In genomic region chr9:36218011-36218410, GRCh38 we compare ENCODE assay signal across 16 cellular contexts. TPM values are rescaled to one million over a fixed set of nuclear protein-coding genes. Genes with fewer than 3 reads are reported as not detected.
DNase-seq lines count a peak whose midpoint lies in the region; ATAC-seq and TF ChIP-seq lines count a peak whose summit lies in the region.
"Had no signal": no experiment of that assay in that cellular context is flagged by ENCODE, and none has a peak within 500 bp of the region (broad histone marks: within the 10 kb centered on the region; RNA-seq: fewer than 3 reads in every experiment).

No MANE protein-coding gene starts in this region.

- peak overlapping the region; percentile 87 for H3K27ac Mint-ChIP-seq in activated T-cell treated with anti-CD3 and anti-CD28 coated beads, Interleukin-2, amount 50 U/mL, for 24 hours
- H3K27ac Mint-ChIP-seq in activated naive CD8-positive, alpha-beta T cell treated with anti-CD3 and anti-CD28 coated beads, Interleukin-2, amount 50 U/mL, for 24 hours, result peak overlapping the region; percentile 79
- no peak overlapping the region for H3K27ac Mint-ChIP-seq in osteocyte (ENCODE audit: unreplicated experiment)
- H3K27ac Mint-ChIP-seq: type B pancreatic cell had no signal

- no peaks in the 10 kb centered on the region for H3K27me3 ChIP-seq in H7 (ENCODE audit: control insufficient read depth, insufficient read depth, low read length)
- H3K27me3 ChIP-seq: brain microvascular endothelial cell had no signal

- H3K4me3 ChIP-seq in H7 (ENCODE audit: insufficient read depth, low read depth, low read length), result no peak overlapping the region

- H3K9me3 Mint-ChIP-seq in activated T-cell treated with anti-CD3 and anti-CD28 coated beads, Interleukin-2, amount 50 U/mL, for 24 hours, result peaks cover 7% of the 10 kb centered on the region
- no peaks in the 10 kb centered on the region for H3K9me3 Mint-ChIP-seq in activated naive CD8-positive, alpha-beta T cell treated with anti-CD3 and anti-CD28 coated beads, Interleukin-2, amount 50 U/mL, for 24 hours
- H3K9me3 Mint-ChIP-seq in osteocyte (ENCODE audit: unreplicated experiment), result no peaks in the 10 kb centered on the region
- H3K9me3 Mint-ChIP-seq: type B pancreatic cell had no signal

- H3K27me3 Mint-ChIP-seq in activated T-cell treated with anti-CD3 and anti-CD28 coated beads, Interleukin-2, amount 50 U/mL, for 24 hours, result no peaks in the 10 kb centered on the region
- no peaks in the 10 kb centered on the region for H3K27me3 Mint-ChIP-seq in activated naive CD8-positive, alpha-beta T cell treated with anti-CD3 and anti-CD28 coated beads, Interleukin-2, amount 50 U/mL, for 24 hours
- H3K27me3 Mint-ChIP-seq in osteocyte (ENCODE audit: unreplicated experiment), result no peaks in the 10 kb centered on the region
- H3K27me3 Mint-ChIP-seq: type B pancreatic cell had no signal

- DNase-seq in activated T-cell treated with anti-CD3 and anti-CD28 coated beads, Interleukin-2, amount 50 U/mL, for 24 hours, result no peak
- DNase-seq in activated T-cell treated with anti-CD3 and anti-CD28 coated beads for 4 hours, result no peak
- DNase-seq in NCI-H2171 treated with DMSO at 0.1 percent for 48 hours (lab: John Stamatoyannopoulos, UW), result peak; percentile 83
- DNase-seq in activated naive CD8-positive, alpha-beta T cell treated with anti-CD3 and anti-CD28 coated beads, Interleukin-2, amount 50 U/mL, for 24 hours, result no peak
- peak; percentile 40 for DNase-seq in osteocyte (ENCODE audit: extremely low spot score, unreplicated experiment)
- DNase-seq in superior temporal gyrus (ENCODE audit: extremely low spot score), result no peak
- no peak for DNase-seq in H7
- no peak for DNase-seq in hippocampal formation (lab: John Stamatoyannopoulos, UW)
- DNase-seq: activated CD4-positive, alpha-beta T cell treated with anti-CD3 and anti-CD28 coated beads for 1 hour; activated effector memory CD4-positive, alpha-beta T cell treated with Interleukin-2 at 50 U/mL for 16 hours; brain microvascular endothelial cell; effector memory CD4-positive, alpha-beta T cell; NCI-H774; RPMI8226 had no signal

- peaks cover 97% of the 10 kb centered on the region for H3K36me3 Mint-ChIP-seq in activated T-cell treated with anti-CD3 and anti-CD28 coated beads, Interleukin-2, amount 50 U/mL, for 24 hours (ENCODE audit: low read depth)
- peaks cover 49% of the 10 kb centered on the region for H3K36me3 Mint-ChIP-seq in activated naive CD8-positive, alpha-beta T cell treated with anti-CD3 and anti-CD28 coated beads, Interleukin-2, amount 50 U/mL, for 24 hours (ENCODE audit: low read depth)
- H3K36me3 Mint-ChIP-seq in osteocyte (ENCODE audit: unreplicated experiment), result peaks cover 44% of the 10 kb centered on the region

- no peak for ATAC-seq in activated naive CD8-positive, alpha-beta T cell treated with anti-CD3 and anti-CD28 coated beads, Interleukin-2, amount 50 U/mL, for 24 hours
- ATAC-seq: left lobe of liver had no signal

- no peak for TF ChIP-seq CTCF in osteocyte (IDR thresholded peaks at IDR 0.05)

- no peak overlapping the region for H3K4me3 Mint-ChIP-seq in activated T-cell treated with anti-CD3 and anti-CD28 coated beads, Interleukin-2, amount 50 U/mL, for 24 hours
- no peak overlapping the region for H3K4me3 Mint-ChIP-seq in activated naive CD8-positive, alpha-beta T cell treated with anti-CD3 and anti-CD28 coated beads, Interleukin-2, amount 50 U/mL, for 24 hours
- H3K4me3 Mint-ChIP-seq in osteocyte (ENCODE audit: unreplicated experiment), result no peak overlapping the region
- H3K4me3 Mint-ChIP-seq: type B pancreatic cell had no signal

- H3K4me1 Mint-ChIP-seq in activated T-cell treated with anti-CD3 and anti-CD28 coated beads, Interleukin-2, amount 50 U/mL, for 24 hours (ENCODE audit: low read depth), result peaks cover 47% of the 10 kb centered on the region
- H3K4me1 Mint-ChIP-seq in activated naive CD8-positive, alpha-beta T cell treated with anti-CD3 and anti-CD28 coated beads, Interleukin-2, amount 50 U/mL, for 24 hours, result peaks cover 35% of the 10 kb centered on the region
- H3K4me1 Mint-ChIP-seq in osteocyte (ENCODE audit: unreplicated experiment), result peaks cover 3% of the 10 kb centered on the region

- H3K36me3 ChIP-seq in H7 (replicated peaks; ENCODE audit: control insufficient read depth, insufficient read depth, low read length), result peaks cover 27% of the 10 kb centered on the region

RNA-seq across cellular contexts. Expression of gene CLTA, which starts 27.3 kb away (rescaled TPM):
- total RNA-seq in osteocyte, result 260 and 281 TPM in 2 replicates
- 222 TPM in 2 replicates for total RNA-seq in H7 (2014; rRNA removed; shearing (Covaris generic))

RNA-seq across cellular contexts. Expression of gene GNE, which starts 40.2 kb away (rescaled TPM):
- 16.5 and 16.9 TPM in 2 replicates for total RNA-seq in osteocyte
- total RNA-seq in H7 (2014; rRNA removed; shearing (Covaris generic)), result 14.1 and 14.3 TPM in 2 replicates

RNA-seq across cellular contexts. Expression of gene CCIN, which starts 48.8 kb away (rescaled TPM):
- total RNA-seq in osteocyte, result not detected in 2 replicates
- 0.17 TPM in 1 of 2 replicates, not detected in the other for total RNA-seq in H7 (2014; rRNA removed; shearing (Covaris generic))
- total RNA-seq: left lobe of liver had no signal

Comparison
In these comparisons a context has a peak if more than half of its experiments do, and no peak if none do; other contexts are left out.
1. DNase-seq: peak in NCI-H2171 treated with DMSO at 0.1 percent for 48 hours (single experiment) and osteocyte (single experiment); none in activated T-cell treated with anti-CD3 and anti-CD28 coated beads, Interleukin-2, amount 50 U/mL, for 24 hours (single experiment), activated T-cell treated with anti-CD3 and anti-CD28 coated beads for 4 hours (single experiment), activated naive CD8-positive, alpha-beta T cell treated with anti-CD3 and anti-CD28 coated beads, Interleukin-2, amount 50 U/mL, for 24 hours (single experiment), superior temporal gyrus (single experiment), H7 (single experiment) and hippocampal formation (0 of 2).